In the genomic region with DNA sequence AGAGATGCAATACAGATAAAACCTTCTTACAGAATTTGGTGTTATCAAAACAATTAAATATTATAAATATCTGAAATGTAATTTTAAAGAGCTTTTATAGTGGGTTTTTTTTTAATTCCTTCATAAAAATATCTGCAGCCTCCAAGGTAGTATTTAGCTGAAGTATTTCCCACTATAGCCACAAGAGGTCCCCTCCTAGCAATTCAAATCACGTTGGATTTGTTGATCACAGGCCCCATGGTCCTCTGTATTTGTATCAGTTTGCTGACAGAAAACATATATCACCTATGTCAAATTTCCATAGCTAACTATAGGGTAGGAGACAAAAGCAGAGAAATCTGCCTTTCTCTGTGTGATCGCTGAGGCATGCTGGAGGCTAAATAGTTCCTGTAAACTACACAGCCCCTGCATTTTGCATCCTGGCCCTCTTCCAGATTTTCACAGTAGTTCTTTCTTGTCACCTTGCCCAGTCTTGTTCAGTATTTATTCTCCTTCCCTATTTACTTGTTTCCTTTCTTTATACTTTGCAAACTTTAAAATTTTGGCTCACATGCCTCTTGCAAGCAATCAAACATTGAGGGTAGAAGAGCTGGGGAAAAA, we compare ENCODE assay signal across 8 cellular contexts. TPM values are rescaled to one million over a fixed set of nuclear protein-coding genes. Genes with fewer than 3 reads are reported as not detected.
DNase-seq lines count a peak whose midpoint lies in the region; ATAC-seq lines count a peak whose summit lies in the region.

No MANE protein-coding gene starts in this region.

- H4K91ac ChIP-seq in mesenchymal stem cell (ENCODE audit: low read length), result no peak overlapping the region

- no peak overlapping the region for H3K4me3 Mint-ChIP-seq in activated T-cell treated with anti-CD3 and anti-CD28 coated beads, Interleukin-2, amount 50 U/mL, for 4 hours
- no peak overlapping the region for H3K4me3 Mint-ChIP-seq in activated T-helper 1 cell treated with anti-CD3 and anti-CD28 coated beads, Interleukin-12 subunit alpha, Interleukin-12 subunit beta, Interleukin-2, Interleukin-4 antibody, amounts not matched to agents 30 ng/mL and 10 ng/mL and 1 ng/mL, durations not matched to agents 14 hours and 24 hours and 36 hours

- H3K9me3 Mint-ChIP-seq in activated T-cell treated with anti-CD3 and anti-CD28 coated beads, Interleukin-2, amount 50 U/mL, for 4 hours, result peaks cover 4% of the 10 kb centered on the region
- H3K9me3 Mint-ChIP-seq in activated T-helper 1 cell treated with anti-CD3 and anti-CD28 coated beads, Interleukin-12 subunit alpha, Interleukin-12 subunit beta, Interleukin-2, Interleukin-4 antibody, amounts not matched to agents 30 ng/mL and 10 ng/mL and 1 ng/mL, durations not matched to agents 14 hours and 24 hours and 36 hours, result no peaks in the 10 kb centered on the region

- H2BK15ac ChIP-seq in mesenchymal stem cell (ENCODE audit: low read depth, poor library complexity, severe bottlenecking), result no peak overlapping the region

- H3K27me3 Mint-ChIP-seq in activated T-cell treated with anti-CD3 and anti-CD28 coated beads, Interleukin-2, amount 50 U/mL, for 4 hours (ENCODE audit: low read depth), result peaks cover 32% of the 10 kb centered on the region
- peaks cover 35% of the 10 kb centered on the region for H3K27me3 Mint-ChIP-seq in activated T-helper 1 cell treated with anti-CD3 and anti-CD28 coated beads, Interleukin-12 subunit alpha, Interleukin-12 subunit beta, Interleukin-2, Interleukin-4 antibody, amounts not matched to agents 30 ng/mL and 10 ng/mL and 1 ng/mL, durations not matched to agents 14 hours and 24 hours and 36 hours (ENCODE audit: insufficient read depth)

- no peaks in the 10 kb centered on the region for H3K79me1 ChIP-seq in mesenchymal stem cell (replicated peaks; ENCODE audit: low read length, poor library complexity, severe bottlenecking)

- no peak overlapping the region for H2BK12ac ChIP-seq in mesenchymal stem cell (ENCODE audit: low read length in 2 of 2)

- ATAC-seq in activated T-cell treated with anti-CD3 and anti-CD28 coated beads, Interleukin-2, amount 50 U/mL, for 4 hours, result peak; percentile 43 to 57
- peak; percentile 72 for ATAC-seq in GM21381 (IDR thresholded peaks at IDR 0.05; ENCODE audit: unreplicated experiment)

- no peaks in the 10 kb centered on the region for H3K4me1 ChIP-seq in mesenchymal stem cell (ENCODE audit: control insufficient read depth, insufficient read depth, low read depth, low read length)

- no peak overlapping the region for H3K23ac ChIP-seq in mesenchymal stem cell (ENCODE audit: low read length in 2 of 2)

- no peak overlapping the region for H3K9ac ChIP-seq in mesenchymal stem cell (ENCODE audit: low read length)

- no peaks in the 10 kb centered on the region for H3K36me3 ChIP-seq in mesenchymal stem cell (ENCODE audit: control insufficient read depth in 1 of 2, insufficient read depth in 2 of 2, low read depth in 1 of 2, low read length in 2 of 2)

- 38% methylated on average over 2 of the region's 2 CpGs for WGBS in mesenchymal stem cell

- H3K4me1 Mint-ChIP-seq in activated T-cell treated with anti-CD3 and anti-CD28 coated beads, Interleukin-2, amount 50 U/mL, for 4 hours (ENCODE audit: low read depth), result peaks cover 7% of the 10 kb centered on the region
- no peaks in the 10 kb centered on the region for H3K4me1 Mint-ChIP-seq in activated T-helper 1 cell treated with anti-CD3 and anti-CD28 coated beads, Interleukin-12 subunit alpha, Interleukin-12 subunit beta, Interleukin-2, Interleukin-4 antibody, amounts not matched to agents 30 ng/mL and 10 ng/mL and 1 ng/mL, durations not matched to agents 14 hours and 24 hours and 36 hours (ENCODE audit: low read depth)

- H2AFZ ChIP-seq in mesenchymal stem cell (ENCODE audit: low read depth, low read length), result no peak overlapping the region

- no peak for DNase-seq in activated T-cell treated with anti-CD3 and anti-CD28 coated beads, Interleukin-2, amount 50 U/mL, for 4 hours
- no peak for DNase-seq in activated T-cell treated with anti-CD3 and anti-CD28 coated beads, Interleukin-2, amount 50 U/mL, for 1 hour
- peak; percentile 13 for DNase-seq in HS-5 (ENCODE audit: low read depth)
- peak; percentile 60 for DNase-seq in RKO (ENCODE audit: low spot score)
- peak; percentile 13 for DNase-seq in effector CD4-positive, alpha-beta T cell
- DNase-seq in mesenchymal stem cell, result peak; percentile 45
- no peak for DNase-seq in activated T-helper 1 cell treated with anti-CD3 and anti-CD28 coated beads, Interleukin-12 subunit alpha, Interleukin-12 subunit beta, Interleukin-2, Interleukin-4 antibody, amounts not matched to agents 30 ng/mL and 10 ng/mL and 1 ng/mL, durations not matched to agents 14 hours and 24 hours and 36 hours (ENCODE audit: low spot score)

- H3K27me3 ChIP-seq in mesenchymal stem cell (ENCODE audit: control insufficient read depth in 1 of 2, insufficient read depth in 1 of 2, low read length in 2 of 2), result peaks cover 0 to 32% of the 10 kb centered on the region in 2 experiments

- H3K27ac Mint-ChIP-seq in activated T-helper 1 cell treated with anti-CD3 and anti-CD28 coated beads, Interleukin-12 subunit alpha, Interleukin-12 subunit beta, Interleukin-2, Interleukin-4 antibody, amounts not matched to agents 30 ng/mL and 10 ng/mL and 1 ng/mL, durations not matched to agents 14 hours and 24 hours and 36 hours, result no peak overlapping the region

- no peaks in the 10 kb centered on the region for H3K9me3 ChIP-seq in mesenchymal stem cell (ENCODE audit: control insufficient read depth, low read length)

- intact Hi-C loops in activated T-helper 1 cell treated with anti-CD3 and anti-CD28 coated beads, Interleukin-12 subunit alpha, Interleukin-12 subunit beta, Interleukin-2, Interleukin-4 antibody, amounts not matched to agents 30 ng/mL and 10 ng/mL and 1 ng/mL, durations not matched to agents 14 hours and 24 hours and 36 hours (cut with micrococcal nuclease), result loop anchor here (1.0 to 5.0 kb wide), 3 partner anchors 11 to 83 kb away; no protein-coding TSS in a partner anchor

- no peaks in the 10 kb centered on the region for H3K36me3 Mint-ChIP-seq in activated T-cell treated with anti-CD3 and anti-CD28 coated beads, Interleukin-2, amount 50 U/mL, for 4 hours (ENCODE audit: insufficient read depth)
- no peaks in the 10 kb centered on the region for H3K36me3 Mint-ChIP-seq in activated T-helper 1 cell treated with anti-CD3 and anti-CD28 coated beads, Interleukin-12 subunit alpha, Interleukin-12 subunit beta, Interleukin-2, Interleukin-4 antibody, amounts not matched to agents 30 ng/mL and 10 ng/mL and 1 ng/mL, durations not matched to agents 14 hours and 24 hours and 36 hours (ENCODE audit: low read depth)

- H3K4ac ChIP-seq in mesenchymal stem cell (ENCODE audit: low read depth in 1 of 2, low read length in 2 of 2), result no peak overlapping the region

- no peak overlapping the region for H4K8ac ChIP-seq in mesenchymal stem cell (ENCODE audit: low read length)

- no peak overlapping the region for H3K4me3 ChIP-seq in mesenchymal stem cell (ENCODE audit: insufficient read depth in 1 of 2, low read depth in 1 of 2, low read length in 2 of 2)

- H3K4me2 ChIP-seq in mesenchymal stem cell (ENCODE audit: low read length, poor library complexity, severe bottlenecking), result no peak overlapping the region

- H2BK120ac ChIP-seq in mesenchymal stem cell (ENCODE audit: low read depth, low read length), result no peak overlapping the region

- H3K18ac ChIP-seq in mesenchymal stem cell (ENCODE audit: low read depth in 1 of 2, low read length in 2 of 2), result no peak overlapping the region

- H3K27ac ChIP-seq in mesenchymal stem cell (ENCODE audit: low read length, poor library complexity, severe bottlenecking), result no peak overlapping the region

- H2AK5ac ChIP-seq in mesenchymal stem cell (ENCODE audit: low read length, severe bottlenecking), result no peak overlapping the region

- no peak overlapping the region for H3K14ac ChIP-seq in mesenchymal stem cell (ENCODE audit: low read length in 2 of 2)

- no peak overlapping the region for H2BK5ac ChIP-seq in mesenchymal stem cell (ENCODE audit: low read depth, low read length, poor library complexity, severe bottlenecking)

RNA-seq across cellular contexts. Expression of a gene that starts 1.8 kb away (rescaled TPM):
- not detected for total RNA-seq in activated T-cell treated with anti-CD3 and anti-CD28 coated beads, Interleukin-2, amount 50 U/mL, for 4 hours
- 0.01 TPM for polyA plus RNA-seq in mesenchymal stem cell (2013, experiment 1 of 2)
- 0.03 TPM for polyA plus RNA-seq in mesenchymal stem cell (2013, experiment 2 of 2)
- not detected in 2 replicates for total RNA-seq in activated T-helper 1 cell treated with anti-CD3 and anti-CD28 coated beads, Interleukin-12 subunit alpha, Interleukin-12 subunit beta, Interleukin-2, Interleukin-4 antibody, amounts not matched to agents 30 ng/mL and 10 ng/mL and 1 ng/mL, durations not matched to agents 14 hours and 24 hours and 36 hours

Comparison
In these comparisons a context has a peak if more than half of its experiments do, and no peak if none do; other contexts are left out.
1. DNase-seq: peak in HS-5 (single experiment), RKO (single experiment), effector CD4-positive, alpha-beta T cell (single experiment) and mesenchymal stem cell (single experiment); none in activated T-cell treated with anti-CD3 and anti-CD28 coated beads, Interleukin-2, amount 50 U/mL, for 4 hours (single experiment), activated T-cell treated with anti-CD3 and anti-CD28 coated beads, Interleukin-2, amount 50 U/mL, for 1 hour (single experiment) and activated T-helper 1 cell treated with anti-CD3 and anti-CD28 coated beads, Interleukin-12 subunit alpha, Interleukin-12 subunit beta, Interleukin-2, Interleukin-4 antibody, amounts not matched to agents 30 ng/mL and 10 ng/mL and 1 ng/mL, durations not matched to agents 14 hours and 24 hours and 36 hours (single experiment).